Comparison of ENCODE assay signal across 25 cellular contexts in the genomic region with DNA sequence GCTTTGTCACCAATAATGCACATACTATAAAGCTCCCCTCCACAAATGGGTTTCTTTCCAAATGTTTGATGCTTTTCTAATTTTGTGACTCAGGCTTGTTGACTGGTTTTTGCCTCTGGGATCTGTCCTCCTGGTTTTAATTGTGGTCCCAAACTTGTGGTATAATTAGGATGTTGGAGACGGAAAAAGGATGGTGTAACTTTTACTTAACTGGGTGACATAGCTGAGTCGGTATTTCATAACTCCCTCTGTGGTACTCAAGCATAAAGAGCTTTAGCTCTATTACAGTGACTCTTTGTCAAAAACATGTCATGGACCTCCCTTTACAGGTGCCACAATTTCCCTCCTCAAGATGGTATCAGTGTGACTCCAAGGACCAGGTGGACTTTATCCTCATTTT.
A peak's percentile ranks its signal among the peaks of the same experiment; 100 is the strongest.
DNase-seq lines count a peak whose midpoint lies in the region; ATAC-seq and TF ChIP-seq lines count a peak whose summit lies in the region.
"Had no signal": no experiment of that assay in that cellular context is flagged by ENCODE, and none has a peak within 500 bp of the region (broad histone marks: within the 10 kb centered on the region; RNA-seq: fewer than 3 reads in every experiment).

No MANE protein-coding gene starts in this region.

- DNase-seq in BJ (ENCODE audit: low read depth) (peak; percentile 59), HFFc6 (peak; percentile 44), SIG-M5 treated with dmso at 0.1 percent for 504 hours (lab: John Stamatoyannopoulos, UW; ENCODE audit: unreplicated experiment) (peak; percentile 77), foreskin fibroblast (peak; percentile 77 to 92), NCI-H1436 treated with DMSO at 0.1 percent for 48 hours (lab: John Stamatoyannopoulos, UW) (no peak), NCI-H1092 treated with DMSO at 0.1 percent for 48 hours (lab: John Stamatoyannopoulos, UW) (no peak)
- DNase-seq: activated CD4-positive, alpha-beta T cell treated with anti-CD3 and anti-CD28 coated beads for 36 hours; activated T-cell treated with anti-CD3 and anti-CD28 coated beads, Interleukin-2, amount 50 U/mL, for 4 hours; body of pancreas; DMS53; effector memory CD8-positive, alpha-beta T cell; glutamatergic neuron; IMR-90; mammary epithelial cell; NCI-H187 treated with DMSO at 0.1 percent for 48 hours; NCI-H748 treated with DMSO at 0.1 percent for 48 hours; occipital lobe; stimulated activated CD4-positive, alpha-beta T cell treated with anti-CD3 and anti-CD28 coated beads, Interleukin-2, amount 100 ng/mL, for 48 hours; stimulated activated naive B cell treated with anti-CD40 and anti-IgM and Interleukin-4, amounts not matched to agents 10 μg/mL and 1 μg/mL and 100 μg/mL, for 72 hours; uterus had no signal

- H3K4me1 Mint-ChIP-seq in HFFc6 (ENCODE audit: low read depth) = peaks cover 63% of the 10 kb centered on the region

- H3K27me3 Mint-ChIP-seq in HFFc6 (ENCODE audit: insufficient read depth) = no peaks in the 10 kb centered on the region; the same call in 1 of the 2 replicates
- H3K27me3 Mint-ChIP-seq: activated naive CD4-positive, alpha-beta T cell treated with anti-CD3 and anti-CD28 coated beads, Interleukin-2, amount 50 U/mL, for 24 hours; effector memory CD8-positive, alpha-beta T cell had no signal

- no peak for TF ChIP-seq CTCF in BJ (IDR thresholded peaks at IDR 0.05; ENCODE audit: insufficient read depth, low read depth, low read length)
- TF ChIP-seq CTCF in HFFc6 (IDR thresholded peaks at IDR 0.05) = no peak
- TF ChIP-seq CTCF in foreskin fibroblast (IDR thresholded peaks at IDR 0.05; ENCODE audit: low read depth, low read length) = no peak

- H3K36me3 ChIP-seq in BJ (ENCODE audit: control insufficient read depth, insufficient read depth, low read length) = no peaks in the 10 kb centered on the region
- H3K36me3 ChIP-seq: esophagus muscularis mucosa, uterus had no signal

- POLR2A ChIA-PET in BJ (lab: Charles Lee) = no interaction called here

- no peaks in the 10 kb centered on the region for H3K36me3 Mint-ChIP-seq in HFFc6 (ENCODE audit: low read depth)
- H3K36me3 Mint-ChIP-seq: stimulated activated naive B cell treated with anti-CD40 and anti-IgM and Interleukin-4, amounts not matched to agents 10 μg/mL and 1 μg/mL and 100 μg/mL, for 72 hours had no signal

- H3K27me3 ChIP-seq in BJ (ENCODE audit: control insufficient read depth, insufficient read depth, low read length) = no peaks in the 10 kb centered on the region
- H3K27me3 ChIP-seq: body of pancreas, esophagus muscularis mucosa, uterus had no signal

- CTCF ChIA-PET in BJ (lab: Yijun Ruan, JAX) = interaction anchor here (1.1 to 1.5 kb wide), 4 partner anchors 9 to 217 kb away, joined by 3 to 4 read pairs (median 3); no protein-coding TSS in a partner anchor

- H3K9me3 Mint-ChIP-seq in HFFc6 = no peaks in the 10 kb centered on the region
- H3K9me3 Mint-ChIP-seq: activated naive CD4-positive, alpha-beta T cell treated with anti-CD3 and anti-CD28 coated beads, Interleukin-2, amount 50 U/mL, for 24 hours; activated T-cell treated with anti-CD3 and anti-CD28 coated beads, Interleukin-2, amount 50 U/mL, for 4 hours; effector memory CD8-positive, alpha-beta T cell; stimulated activated naive B cell treated with anti-CD40 and anti-IgM and Interleukin-4, amounts not matched to agents 10 μg/mL and 1 μg/mL and 100 μg/mL, for 72 hours had no signal

- no peak overlapping the region for H3K4me3 Mint-ChIP-seq in HFFc6
- H3K4me3 Mint-ChIP-seq: activated CD4-positive, alpha-beta T cell treated with anti-CD3 and anti-CD28 coated beads for 36 hours; activated naive CD4-positive, alpha-beta T cell treated with anti-CD3 and anti-CD28 coated beads, Interleukin-2, amount 50 U/mL, for 24 hours; activated T-cell treated with anti-CD3 and anti-CD28 coated beads, Interleukin-2, amount 50 U/mL, for 4 hours; effector memory CD8-positive, alpha-beta T cell; stimulated activated naive B cell treated with anti-CD40 and anti-IgM and Interleukin-4, amounts not matched to agents 10 μg/mL and 1 μg/mL and 100 μg/mL, for 72 hours had no signal

- no peak overlapping the region; the same call in 1 of the 2 replicates for H3K27ac Mint-ChIP-seq in HFFc6
- H3K27ac Mint-ChIP-seq: activated CD4-positive, alpha-beta T cell treated with anti-CD3 and anti-CD28 coated beads for 36 hours; activated naive CD4-positive, alpha-beta T cell treated with anti-CD3 and anti-CD28 coated beads, Interleukin-2, amount 50 U/mL, for 24 hours; effector memory CD8-positive, alpha-beta T cell; stimulated activated naive B cell treated with anti-CD40 and anti-IgM and Interleukin-4, amounts not matched to agents 10 μg/mL and 1 μg/mL and 100 μg/mL, for 72 hours had no signal

- ATAC-seq in GM21576 (IDR thresholded peaks at IDR 0.05; ENCODE audit: unreplicated experiment) (no peak), HG02678 (IDR thresholded peaks at IDR 0.05; ENCODE audit: unreplicated experiment) (no peak)
- ATAC-seq: activated CD4-positive, alpha-beta T cell treated with anti-CD3 and anti-CD28 coated beads for 36 hours; activated T-cell treated with anti-CD3 and anti-CD28 coated beads, Interleukin-2, amount 50 U/mL, for 4 hours; body of pancreas; effector memory CD8-positive, alpha-beta T cell; stimulated activated naive B cell treated with anti-CD40 and anti-IgM and Interleukin-4, amounts not matched to agents 10 μg/mL and 1 μg/mL and 100 μg/mL, for 72 hours had no signal

- no peak overlapping the region for H3K4me3 ChIP-seq in BJ (ENCODE audit: low read depth, low read length)
- no peak overlapping the region for H3K4me3 ChIP-seq in foreskin fibroblast (ENCODE audit: low read depth in 1 of 2, low read length in 2 of 2)
- H3K4me3 ChIP-seq: body of pancreas, esophagus muscularis mucosa, smooth muscle cell, uterus had no signal

Comparison
In these comparisons a context has a peak if more than half of its experiments do, and no peak if none do; other contexts are left out.
1. DNase-seq: peak in BJ (single experiment), HFFc6 (single experiment), SIG-M5 treated with dmso at 0.1 percent for 504 hours (single experiment) and foreskin fibroblast (2 of 2); none in NCI-H1436 treated with DMSO at 0.1 percent for 48 hours (single experiment) and NCI-H1092 treated with DMSO at 0.1 percent for 48 hours (single experiment).